ENCODE assay signal across 8 cellular contexts in the genomic region with DNA sequence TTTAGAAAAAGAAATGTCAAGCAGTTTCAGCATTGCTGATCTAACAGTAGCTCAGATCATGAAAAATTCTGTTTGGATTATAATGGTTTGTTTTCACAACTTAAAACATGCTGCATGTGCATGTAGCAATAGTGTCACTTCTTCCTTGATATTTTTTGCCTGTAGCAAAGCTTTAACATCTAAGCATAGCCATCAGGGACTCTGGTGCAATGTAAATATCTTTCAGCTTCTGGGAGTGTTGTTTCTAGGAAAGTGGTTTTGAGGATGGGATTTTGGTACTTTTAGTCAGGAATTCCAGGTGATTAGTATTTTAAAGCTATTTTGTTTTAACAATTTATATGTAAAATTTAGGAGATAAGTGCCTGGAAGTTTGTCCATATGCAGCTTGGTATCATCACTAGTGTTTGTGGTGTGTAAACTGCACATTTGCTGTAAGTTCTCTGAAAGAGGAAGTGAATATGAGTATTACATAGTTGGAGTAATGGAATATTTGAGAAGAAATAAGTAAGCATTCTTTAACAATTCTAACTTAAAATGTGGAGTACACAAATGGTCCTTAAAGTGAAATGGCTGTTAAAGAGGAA. TPM values are rescaled to one million over a fixed set of nuclear protein-coding genes. Genes with fewer than 3 reads are reported as not detected.
DNase-seq lines count a peak whose midpoint lies in the region; ATAC-seq and TF ChIP-seq lines count a peak whose summit lies in the region.

No MANE protein-coding gene starts in this region.

- H3K4me1 ChIP-seq in HUES6 (ENCODE audit: control insufficient read depth, insufficient read depth, low read length) (peaks cover 12% of the 10 kb centered on the region), adipocyte (ENCODE audit: control insufficient read depth, insufficient read depth, low read length) (peaks cover 31% of the 10 kb centered on the region), aorta (ENCODE audit: control insufficient read depth in 1 of 2, insufficient read depth in 2 of 2, low read length in 2 of 2) (peaks cover 2 to 3% of the 10 kb centered on the region in 2 donors)

- POLR2A ChIA-PET in AG04449 (lab: Yijun Ruan, JAX) = no interaction called here

- DNase-seq in AG04449 (ENCODE audit: low read depth, low spot score) (no peak), adipocyte (ENCODE audit: low read depth) (peak; percentile 32), medulla oblongata (ENCODE audit: extremely low spot score) (peak; percentile 26), aorta (no peak), GM03348 (ENCODE audit: low spot score) (no peak)
- DNase-seq in activated CD4-positive, CD25-positive, alpha-beta regulatory T cell (lab: John Stamatoyannopoulos, UW) = no peak

- peak overlapping the region; percentile 98 for H3K4me3 ChIP-seq in AG04449 (ENCODE audit: low read depth, low read length)
- H3K4me3 ChIP-seq in HUES6 (ENCODE audit: low read depth, low read length) = peak overlapping the region; percentile 99
- peak overlapping the region; percentile 96 for H3K4me3 ChIP-seq in adipocyte (ENCODE audit: low read length)
- H3K4me3 ChIP-seq in aorta (ENCODE audit: low read length in 2 of 2) = peak overlapping the region; percentile 76 to 89

- H3K9me3 ChIP-seq in HUES6 (ENCODE audit: control insufficient read depth, insufficient read depth, low read depth, low read length) = no peaks in the 10 kb centered on the region
- no peaks in the 10 kb centered on the region for H3K9me3 ChIP-seq in adipocyte (ENCODE audit: control insufficient read depth, low read length)
- no peaks in the 10 kb centered on the region for H3K9me3 ChIP-seq in aorta (ENCODE audit: control insufficient read depth, low read length)

- peak overlapping the region; percentile 97 for H3K9ac ChIP-seq in HUES6 (ENCODE audit: low read length)
- peak overlapping the region; percentile 99 for H3K9ac ChIP-seq in adipocyte (ENCODE audit: low read length)

- no peak for TF ChIP-seq CTCF in AG04449 (IDR thresholded peaks at IDR 0.05; ENCODE audit: insufficient read depth, low read length, missing control alignments)

- ATAC-seq in aorta (ENCODE audit: low FRiP score) (no peak), GM18517 (IDR thresholded peaks at IDR 0.05; ENCODE audit: unreplicated experiment) (no peak)

- no peaks in the 10 kb centered on the region for H3K27me3 ChIP-seq in HUES6 (ENCODE audit: control insufficient read depth, insufficient read depth, low read length)
- H3K27me3 ChIP-seq in adipocyte (replicated peaks; ENCODE audit: control insufficient read depth, insufficient read depth, low read length) = no peaks in the 10 kb centered on the region
- no peaks in the 10 kb centered on the region for H3K27me3 ChIP-seq in aorta (ENCODE audit: control insufficient read depth in 1 of 2, insufficient read depth in 2 of 2, low read length in 1 of 2)

- CTCF ChIA-PET in AG04449 (lab: Yijun Ruan, JAX) = interaction anchor here (1.2 to 2.2 kb wide), 3 partner anchors 9 to 61 kb away, joined by 4 to 9 read pairs (median 5); no protein-coding TSS in a partner anchor

- peaks cover 2% of the 10 kb centered on the region; the same call in 1 of the 2 replicates for H3K36me3 ChIP-seq in HUES6 (ENCODE audit: control insufficient read depth, insufficient read depth, low read length)
- no peaks in the 10 kb centered on the region for H3K36me3 ChIP-seq in adipocyte (ENCODE audit: control insufficient read depth, insufficient read depth, low read length, severe bottlenecking)
- no peaks in the 10 kb centered on the region for H3K36me3 ChIP-seq in aorta (ENCODE audit: control insufficient read depth in 1 of 2, insufficient read depth in 2 of 2, low read length in 1 of 2)

- H3K27ac ChIP-seq in HUES6 (ENCODE audit: low read depth, low read length) (no peak overlapping the region), aorta (ENCODE audit: low read depth in 1 of 2, low read length in 2 of 2) (no peak overlapping the region)

- intact Hi-C loops in aorta (cut with DNase I) = loop anchor here in 1 of 2 donors (5.0 kb wide), 1 partner anchor 99 kb away; the partner anchor contains the start of genes PHTF2 and TMEM60

RNA-seq across cellular contexts. Expression of gene RSBN1L, which starts 1.9 kb away (rescaled TPM):
- total RNA-seq in aorta = 10 to 100 TPM; 19.7 to 25.4 TPM
- polyA plus RNA-seq in aorta = 10 to 100 TPM in 1 of 2 donors, 1 to 10 TPM in 1; 3.0 to 12.5 TPM

Comparison
In these comparisons a context has a peak if more than half of its experiments do, and no peak if none do; other contexts are left out.
1. DNase-seq: peak in adipocyte (single experiment) and medulla oblongata (single experiment); none in AG04449 (single experiment), aorta (0 of 2), GM03348 (single experiment) and activated CD4-positive, CD25-positive, alpha-beta regulatory T cell (0 of 4).
2. Peak in every context shown above with its lines, with median percentiles within 50 percentile points of each other: H3K4me3 ChIP-seq.